Comparison of ENCODE assay signal across 17 cellular contexts in genomic region chr19:31253816-31254551, GRCh38.
DNase-seq lines count a peak whose midpoint lies in the region; ATAC-seq and TF ChIP-seq lines count a peak whose summit lies in the region.
"Had no signal": no experiment of that assay in that cellular context is flagged by ENCODE, and none has a peak within 500 bp of the region (broad histone marks: within the 10 kb centered on the region; RNA-seq: fewer than 3 reads in every experiment).

No MANE protein-coding gene starts in this region.

- no peak overlapping the region for H3K4me3 ChIP-seq in cardiac fibroblast (replicated peaks in 1 of 2; ENCODE audit: low read depth in 2 of 2, low read length in 2 of 2)
- no peak overlapping the region for H3K4me3 ChIP-seq in naive thymus-derived CD4-positive, alpha-beta T cell (ENCODE audit: low read length)

- H3K27me3 Mint-ChIP-seq in naive thymus-derived CD4-positive, alpha-beta T cell = peaks cover 3 to 28% (median 10%) of the 10 kb centered on the region in 5 donors
- H3K27me3 Mint-ChIP-seq: IgD-negative memory B cell; memory B cell; stimulated activated naive B cell treated with anti-CD40 and anti-IgM and Interleukin-4, amounts not matched to agents 10 μg/mL and 1 μg/mL and 100 μg/mL, for 72 hours had no signal

- no peaks in the 10 kb centered on the region for H3K36me3 Mint-ChIP-seq in naive thymus-derived CD4-positive, alpha-beta T cell
- H3K36me3 Mint-ChIP-seq: memory B cell; stimulated activated naive B cell treated with anti-CD40 and anti-IgM and Interleukin-4, amounts not matched to agents 10 μg/mL and 1 μg/mL and 100 μg/mL, for 72 hours had no signal

- intact Hi-C loops in naive thymus-derived CD4-positive, alpha-beta T cell (cut with micrococcal nuclease) = no loop called here
- intact Hi-C loops in Right ventricle myocardium superior (cut with DNase I) = no loop called here

- ATAC-seq in naive thymus-derived CD4-positive, alpha-beta T cell = peak; percentile 15
- ATAC-seq in HG02885 (IDR thresholded peaks at IDR 0.05; ENCODE audit: poor library complexity, unreplicated experiment) = no peak
- no peak for ATAC-seq in Right ventricle myocardium superior (ENCODE audit: poor library complexity)
- ATAC-seq in HG02938 (IDR thresholded peaks at IDR 0.05; ENCODE audit: unreplicated experiment) = no peak
- ATAC-seq: stimulated activated naive B cell treated with anti-CD40 and anti-IgM and Interleukin-4, amounts not matched to agents 10 μg/mL and 1 μg/mL and 100 μg/mL, for 72 hours had no signal

- H3K27me3 ChIP-seq in naive thymus-derived CD4-positive, alpha-beta T cell (ENCODE audit: control insufficient read depth in 2 of 2, insufficient read depth in 2 of 2, low read length in 2 of 2) = no peaks in the 10 kb centered on the region

- H3K36me3 ChIP-seq in naive thymus-derived CD4-positive, alpha-beta T cell (ENCODE audit: control insufficient read depth in 2 of 3, insufficient read depth in 3 of 3, low read length in 3 of 3) = no peaks in the 10 kb centered on the region

- H3K4me1 ChIP-seq in naive thymus-derived CD4-positive, alpha-beta T cell (ENCODE audit: control insufficient read depth in 2 of 2, insufficient read depth in 2 of 2, low read length in 2 of 2) = no peaks in the 10 kb centered on the region

- H3K4me1 Mint-ChIP-seq in naive thymus-derived CD4-positive, alpha-beta T cell = peaks cover 0 to 3% (median 0%) of the 10 kb centered on the region in 7 donors
- H3K4me1 Mint-ChIP-seq: IgD-negative memory B cell; memory B cell; stimulated activated naive B cell treated with anti-CD40 and anti-IgM and Interleukin-4, amounts not matched to agents 10 μg/mL and 1 μg/mL and 100 μg/mL, for 72 hours had no signal

- CTCF ChIA-PET in naive thymus-derived CD4-positive, alpha-beta T cell (lab: Charles Lee) = no interaction called here

- no peak for TF ChIP-seq CTCF in cardiac fibroblast (IDR thresholded peaks at IDR 0.05; ENCODE audit: low read depth, low read length)

- no peaks in the 10 kb centered on the region for H3K9me3 Mint-ChIP-seq in naive thymus-derived CD4-positive, alpha-beta T cell
- H3K9me3 Mint-ChIP-seq: activated T-cell treated with anti-CD3 and anti-CD28 coated beads, Interleukin-2, amount 50 U/mL, for 24 hours had no signal

- DNase-seq in ACHN = peak; percentile 24
- peak; percentile 10 for DNase-seq in LoVo (ENCODE audit: low spot score)
- DNase-seq in cardiac fibroblast (ENCODE audit: low read depth in 2 of 2) = peak; percentile 33 to 35
- DNase-seq in naive thymus-derived CD4-positive, alpha-beta T cell = no peak
- DNase-seq in Right ventricle myocardium superior = no peak
- DNase-seq in iPS-NIHi11 (ENCODE audit: low spot score) = no peak
- DNase-seq: activated T-cell treated with anti-CD3 and anti-CD28 coated beads, Interleukin-2, amount 50 U/mL, for 24 hours; amniotic stem cell; effector CD8-positive, alpha-beta T cell; HCEC 1CT; NCI-H1930; stimulated activated CD4-positive, alpha-beta T cell treated with anti-CD3 and anti-CD28 coated beads, Interleukin-2, amount 100 ng/mL, for 48 hours; stimulated activated naive B cell treated with anti-CD40 and anti-IgM and Interleukin-4, amounts not matched to agents 10 μg/mL and 1 μg/mL and 100 μg/mL, for 72 hours had no signal

- no peak overlapping the region for H3K27ac ChIP-seq in naive thymus-derived CD4-positive, alpha-beta T cell (ENCODE audit: low read depth, low read length)

- POLR2A ChIA-PET in naive thymus-derived CD4-positive, alpha-beta T cell (lab: Charles Lee) = interaction anchor here (0.6 kb wide), 1 partner anchor 125 kb away, joined by 4 read pairs; no protein-coding TSS in a partner anchor

- H3K9me3 ChIP-seq in naive thymus-derived CD4-positive, alpha-beta T cell (ENCODE audit: control insufficient read depth in 2 of 3, low read length in 3 of 3) = no peaks in the 10 kb centered on the region

- no peak overlapping the region for H3K27ac Mint-ChIP-seq in naive thymus-derived CD4-positive, alpha-beta T cell
- H3K27ac Mint-ChIP-seq: activated T-cell treated with anti-CD3 and anti-CD28 coated beads, Interleukin-2, amount 50 U/mL, for 24 hours; IgD-negative memory B cell; memory B cell; stimulated activated naive B cell treated with anti-CD40 and anti-IgM and Interleukin-4, amounts not matched to agents 10 μg/mL and 1 μg/mL and 100 μg/mL, for 72 hours had no signal

- in situ Hi-C loops in ACHN (cut with HindIII; ENCODE audit: low pct_ligation_motif_present, low pct_unique_long_range_greater_than_20kb, low sequenced_read_pairs) = no loop called here

- H3K4me3 Mint-ChIP-seq in naive thymus-derived CD4-positive, alpha-beta T cell = no peak overlapping the region
- H3K4me3 Mint-ChIP-seq: activated T-cell treated with anti-CD3 and anti-CD28 coated beads, Interleukin-2, amount 50 U/mL, for 24 hours; IgD-negative memory B cell; memory B cell; stimulated activated naive B cell treated with anti-CD40 and anti-IgM and Interleukin-4, amounts not matched to agents 10 μg/mL and 1 μg/mL and 100 μg/mL, for 72 hours had no signal

Comparison
In these comparisons a context has a peak if more than half of its experiments do, and no peak if none do; other contexts are left out.
1. DNase-seq: peak in ACHN (single experiment), LoVo (single experiment) and cardiac fibroblast (2 of 2); none in naive thymus-derived CD4-positive, alpha-beta T cell (0 of 9), Right ventricle myocardium superior (single experiment) and iPS-NIHi11 (single experiment).